ENCODE assay signal across 1 cellular context in genomic region chr16:1681032-1681431, GRCh38.
TF ChIP-seq lines count a peak whose summit lies in the region.

No MANE protein-coding gene starts in this region.

TF ChIP-seq in HEK293, 187 proteins besides CTCF, POLR2A, EP300 and RAD21:
- TF ChIP-seq SCRT2 (tag by site-specific recombination; IDR thresholded peaks at IDR 0.05) (peak; percentile 65; the same call in 1 of the 2 replicates), ZNF2 (tag by site-specific recombination; IDR thresholded peaks at IDR 0.05) (no peak), ZNF521 (tag by site-specific recombination; IDR thresholded peaks at IDR 0.05) (no peak), INSM2 (tag by site-specific recombination; IDR thresholded peaks at IDR 0.05) (no peak)
TF ChIP-seq in HEK293: peak in this region for 1.
